1 cellular context compared by ENCODE assay signal in genomic region chr6:89406157-89406556, GRCh38.
TF ChIP-seq lines count a peak whose summit lies in the region.

No MANE protein-coding gene starts in this region.

TF ChIP-seq in H1, 55 proteins besides CTCF, POLR2A, EP300 and RAD21:
- TF ChIP-seq HDAC6 (IDR thresholded peaks at IDR 0.05; ENCODE audit: low read depth, low read length), result no peak
- peak; percentile 21 for TF ChIP-seq ASH2L (IDR thresholded peaks at IDR 0.05; ENCODE audit: low read length)
